ENCODE assay signal across 19 cellular contexts in genomic region chr17:47808036-47808829, GRCh38. TPM values are rescaled to one million over a fixed set of nuclear protein-coding genes. Genes with fewer than 3 reads are reported as not detected.
A peak's percentile ranks its signal among the peaks of the same experiment; 100 is the strongest.
DNase-seq lines count a peak whose midpoint lies in the region; ATAC-seq, FAIRE-seq and TF ChIP-seq lines count a peak whose summit lies in the region.
"Had no signal": no experiment of that assay in that cellular context is flagged by ENCODE, and none has a peak within 500 bp of the region (broad histone marks: within the 10 kb centered on the region; RNA-seq: fewer than 3 reads in every experiment).

No MANE protein-coding gene starts in this region.

- no peak overlapping the region for H3K4me3 ChIP-seq in GM12878
- no peak overlapping the region for H3K4me3 ChIP-seq in trophoblast cell (ENCODE audit: low read depth, low read length)
- no peak overlapping the region for H3K4me3 ChIP-seq in suprapubic skin
- H3K4me3 ChIP-seq: A549, K562 had no signal

- no peak overlapping the region for H3K4me3 Mint-ChIP-seq in activated T-cell treated with anti-CD3 and anti-CD28 coated beads, Interleukin-2, amount 50 U/mL, for 72 hours

- peak overlapping the region; percentile 16 for H3K27ac Mint-ChIP-seq in activated T-cell treated with anti-CD3 and anti-CD28 coated beads, Interleukin-2, amount 50 U/mL, for 72 hours

- CTCF ChIA-PET in GM12878 (lab: Yijun Ruan, JAX) = interaction anchor here (1.4 kb wide), 1 partner anchor 78 kb away, joined by 4 read pairs; no protein-coding TSS in a partner anchor

- H2BK120ac ChIP-seq in trophoblast cell (ENCODE audit: insufficient read depth, low read length, poor library complexity) = no peak overlapping the region

- H3K23ac ChIP-seq in trophoblast cell (ENCODE audit: low read length) = no peak overlapping the region

- TF ChIP-seq CTCF in GM12878 (IDR thresholded peaks at IDR 0.05 in 2 of 3, conservative IDR thresholded peaks at IDR 0.05 in 1 of 3; ENCODE audit: control insufficient read depth in 2 of 3, extremely low read depth in 1 of 3, insufficient read depth in 1 of 3, low read depth in 3 of 3, low read length in 3 of 3) (no peak), suprapubic skin (IDR thresholded peaks at IDR 0.05) (no peak)

- H4K20me1 ChIP-seq in GM12878 (ENCODE audit: control insufficient read depth, insufficient read depth) = no peaks in the 10 kb centered on the region

- no peak overlapping the region for H3K9ac ChIP-seq in GM12878 (ENCODE audit: control insufficient read depth, insufficient read depth, low read length)
- H3K9ac ChIP-seq in trophoblast cell (ENCODE audit: low read length) = no peak overlapping the region

- no peak overlapping the region for H2BK12ac ChIP-seq in trophoblast cell (ENCODE audit: low read length)

- no peaks in the 10 kb centered on the region for H3K9me3 Mint-ChIP-seq in activated T-cell treated with anti-CD3 and anti-CD28 coated beads, Interleukin-2, amount 50 U/mL, for 72 hours

- H3K27me3 ChIP-seq in GM12878 (replicated peaks in 1 of 2; ENCODE audit: control insufficient read depth in 2 of 2, insufficient read depth in 2 of 2, low read length in 1 of 2) (no peaks in the 10 kb centered on the region), trophoblast cell (ENCODE audit: insufficient read depth, low read length) (no peaks in the 10 kb centered on the region), suprapubic skin (no peaks in the 10 kb centered on the region)

- no peaks in the 10 kb centered on the region for H3K27me3 Mint-ChIP-seq in activated T-cell treated with anti-CD3 and anti-CD28 coated beads, Interleukin-2, amount 50 U/mL, for 72 hours (ENCODE audit: low read depth)

- H3K4me1 ChIP-seq in GM12878 (ENCODE audit: control insufficient read depth, insufficient read depth, low read length) = no peaks in the 10 kb centered on the region
- H3K4me1 ChIP-seq in trophoblast cell (ENCODE audit: control insufficient read depth in 1 of 2, insufficient read depth in 2 of 2, low read length in 2 of 2) = peaks cover 13 to 21% of the 10 kb centered on the region in 2 experiments
- H3K4me1 ChIP-seq in suprapubic skin = peaks cover 24% of the 10 kb centered on the region

- no peak overlapping the region for H3K27ac ChIP-seq in GM12878 (ENCODE audit: control insufficient read depth, insufficient read depth)
- H3K27ac ChIP-seq in trophoblast cell (ENCODE audit: low read depth, low read length) = no peak overlapping the region
- no peak overlapping the region for H3K27ac ChIP-seq in suprapubic skin

- H3K18ac ChIP-seq in trophoblast cell (ENCODE audit: low read length) = no peak overlapping the region

- SMC1A ChIA-PET in GM12878 (lab: Charles Lee; ENCODE audit: uncharacterized antibody, unreplicated experiment) = no interaction called here

- no peak for ATAC-seq in activated T-cell treated with anti-CD3 and anti-CD28 coated beads, Interleukin-2, amount 50 U/mL, for 72 hours (replicated peaks in 1 of 2)
- ATAC-seq in GM12878 (no peak), GM19463 (IDR thresholded peaks at IDR 0.05; ENCODE audit: unreplicated experiment) (no peak)
- ATAC-seq: A549, K562 had no signal

- in situ Hi-C loops in GM12878 (cut with MboI) = loop anchor here (10.0 kb wide), 1 partner anchor 113 kb away; the partner anchor contains the start of gene TBKBP1

- H3K4me2 ChIP-seq in GM12878 (ENCODE audit: control insufficient read depth, insufficient read depth) (no peak overlapping the region), trophoblast cell (ENCODE audit: low read length) (no peak overlapping the region)
- H3K4me2 ChIP-seq: A549 had no signal

- H4K8ac ChIP-seq in trophoblast cell (ENCODE audit: low read depth, low read length) = no peak overlapping the region

- peaks cover 4% of the 10 kb centered on the region for H3K79me1 ChIP-seq in trophoblast cell (ENCODE audit: low read length)

- no peak for FAIRE-seq in GM12878 (lab: Jason Lieb, UNC)
- FAIRE-seq: A549, GM18507, K562 had no signal

- intact Hi-C loops in GM12878 (cut with micrococcal nuclease; ENCODE audit: unreplicated experiment) = no loop called here

- WGBS in GM12878 (ENCODE audit: insufficient coverage, insufficient replicate concordance, low lambda C conversion rate, missing lambda C conversion rate) = 83% methylated on average over 20 of the region's 20 CpGs
- WGBS in trophoblast cell (ENCODE audit: extremely low coverage, insufficient coverage, insufficient read length) = no CpG with 5 or more reads among the region's 20 CpGs
- 90% methylated on average over 10 of the region's 20 CpGs for WGBS in suprapubic skin

- H2AFZ ChIP-seq in GM12878 (ENCODE audit: control insufficient read depth, low read depth, low read length) (no peak overlapping the region), trophoblast cell (ENCODE audit: insufficient read depth, low read length, poor library complexity) (no peak overlapping the region)

- no peak overlapping the region for H2BK5ac ChIP-seq in trophoblast cell (ENCODE audit: low read depth, low read length, poor library complexity)

- H4K91ac ChIP-seq in trophoblast cell (ENCODE audit: low read depth, low read length) = no peak overlapping the region

- H3K36me3 ChIP-seq in GM12878 (ENCODE audit: control insufficient read depth in 2 of 2, insufficient read depth in 2 of 2, low read length in 1 of 2) (peaks cover 0 to 8% of the 10 kb centered on the region in 2 experiments; a peak in 3 of 4 replicates), trophoblast cell (ENCODE audit: control insufficient read depth in 1 of 2, insufficient read depth in 2 of 2, low read length in 2 of 2) (peaks cover 30 to 32% of the 10 kb centered on the region in 2 experiments), suprapubic skin (peaks cover 36% of the 10 kb centered on the region)

- TF ChIP-seq EP300 in GM12878 (IDR thresholded peaks at IDR 0.05; ENCODE audit: borderline replicate concordance in 1 of 2, control insufficient read depth in 1 of 2, low read depth in 2 of 2, low read length in 2 of 2) (no peak), suprapubic skin (IDR thresholded peaks at IDR 0.05) (no peak)

- no peak overlapping the region for H3K4ac ChIP-seq in trophoblast cell (ENCODE audit: low read depth, low read length)

- no peak for TF ChIP-seq RAD21 in GM12878 (IDR thresholded peaks at IDR 0.05; ENCODE audit: insufficient read depth, low read depth, low read length)

- POLR2A ChIA-PET in GM12878 (lab: Charles Lee) = interaction anchor here (0.5 kb wide), 1 partner anchor 214 kb away, joined by 5 read pairs; no protein-coding TSS in a partner anchor

- H3K9me3 ChIP-seq in GM12878 (replicated peaks; ENCODE audit: control insufficient read depth, insufficient read depth, low read length) = no peaks in the 10 kb centered on the region
- H3K9me3 ChIP-seq in trophoblast cell (ENCODE audit: insufficient read depth, low read depth, low read length) = no peaks in the 10 kb centered on the region
- H3K9me3 ChIP-seq in suprapubic skin = no peaks in the 10 kb centered on the region
- H3K9me3 ChIP-seq: A549 had no signal

- peaks cover 0 to 4% of the 10 kb centered on the region in 2 donors for H3K36me3 Mint-ChIP-seq in activated T-cell treated with anti-CD3 and anti-CD28 coated beads, Interleukin-2, amount 50 U/mL, for 72 hours (ENCODE audit: insufficient read depth in 2 of 2)

- no peak for DNase-seq in activated T-cell treated with anti-CD3 and anti-CD28 coated beads, Interleukin-2, amount 50 U/mL, for 72 hours
- DNase-seq in activated T-cell treated with anti-CD3 and anti-CD28 coated beads for 4 hours (no peak), GM12878 (ENCODE audit: low read depth, low spot score) (no peak), trophoblast cell (no peak), suprapubic skin (ENCODE audit: low spot score in 2 of 2) (peak; percentile 38 to 74), iPS-NIHi7 (ENCODE audit: extremely low spot score) (no peak), epidermal melanocyte (ENCODE audit: insufficient read length, low spot score) (no peak)
- DNase-seq: DMS53; HCEC 1CT; NCI-H1436 treated with DMSO at 0.1 percent for 48 hours; NCI-H2081 treated with DMSO at 0.1 percent for 48 hours; NCI-H226; NCI-H526 treated with DMSO at 0.1 percent for 48 hours; NK-92 treated with Interleukin-12 subunit alpha and Interleukin-12 subunit beta, amount 100 ng/mL, for 24 hours; Right ventricle myocardium superior had no signal

- H3K14ac ChIP-seq in trophoblast cell (ENCODE audit: low read length) = no peak overlapping the region

- H3K4me1 Mint-ChIP-seq in activated T-cell treated with anti-CD3 and anti-CD28 coated beads, Interleukin-2, amount 50 U/mL, for 72 hours (ENCODE audit: low read depth) = peaks cover 11% of the 10 kb centered on the region

- peak overlapping the region; percentile 44 for H2AK5ac ChIP-seq in trophoblast cell (ENCODE audit: low read length)

- H4K12ac ChIP-seq in trophoblast cell (ENCODE audit: low read depth, low read length) = no peak overlapping the region

- TF ChIP-seq POLR2A in GM12878 (IDR thresholded peaks at IDR 0.05; ENCODE audit: low read depth, low read length) (no peak), suprapubic skin (IDR thresholded peaks at IDR 0.05) (no peak)

- TSS peak; percentile 43 for BruUV-seq in GM12878 (replicated peaks; lab: Mats Ljungman, UMichigan)

- RAD21 ChIA-PET in GM12878 (lab: Charles Lee; ENCODE audit: unreplicated experiment) = no interaction called here

- H3K79me2 ChIP-seq in GM12878 (ENCODE audit: control insufficient read depth, insufficient read depth, low read length) (no peaks in the 10 kb centered on the region), trophoblast cell (ENCODE audit: control insufficient read depth, insufficient read depth, low read length, poor library complexity) (no peaks in the 10 kb centered on the region)

RNA-seq across cellular contexts. Expression of gene OSBPL7, which starts 13.4 kb away (rescaled TPM):
- total RNA-seq in activated T-cell treated with anti-CD3 and anti-CD28 coated beads, Interleukin-2, amount 50 U/mL, for 72 hours = 10 to 100 TPM; 23.9 to 24.9 TPM
- total RNA-seq in GM12878 (2013; cell fraction: nucleolus; rRNA removed) = 63.2 and 64.3 TPM in 2 replicates
- 8.4 and 9.9 TPM in 2 replicates for total RNA-seq in GM12878 (2014; rRNA removed)
- total RNA-seq in GM12878 (2014; rRNA removed; fragmentation: Illumina TruSeq; extraction: Trizol) = 4.0 and 5.7 TPM in 2 replicates
- 14.2 and 16.1 TPM in 2 replicates for total RNA-seq in GM12878 (2021)
- polyA plus RNA-seq in GM12878 (2011; ENCODE audit: low read depth) = 3.9 TPM
- polyA plus RNA-seq in GM12878 (2011; rRNA removed) = 4.7 and 9.9 TPM in 2 replicates
- 7.8 and 11.8 TPM in 2 replicates for polyA plus RNA-seq in GM12878 (2011; cell fraction: cytosol; rRNA removed)
- 205 and 247 TPM in 2 replicates for polyA plus RNA-seq in GM12878 (2011; cell fraction: nucleus; rRNA removed)
- polyA plus RNA-seq in GM12878 (2012) = 12.7 and 12.9 TPM in 2 replicates
- polyA plus RNA-seq in GM12878 (2014; fragmentation: Illumina TruSeq; extraction: Trizol) = 2.4 and 5.3 TPM in 2 replicates
- under 1 TPM; 0.50 to 0.82 TPM for polyA plus RNA-seq in GM12878 (2014; fragmentation: Nextera tagmentation; extraction: Ambion mirVana)
- polyA plus RNA-seq in GM12878 (2014; rRNA removed) = 14.0 and 18.4 TPM in 2 replicates
- 1 to 10 TPM; 6.3 to 7.2 TPM for polyA plus RNA-seq in GM12878 (2016; fragmentation: Nextera tagmentation; extraction: Ambion mirVana)
- 9.4 and 19.1 TPM in 2 replicates for polyA minus RNA-seq in GM12878 (2011; rRNA and poly(A)+ RNA removed)
- polyA minus RNA-seq in GM12878 (2011; cell fraction: cytosol; rRNA and poly(A)+ RNA removed) = 6.3 and 6.9 TPM in 2 replicates
- 46.7 and 51.1 TPM in 2 replicates for polyA minus RNA-seq in GM12878 (2011; cell fraction: nucleus; rRNA and poly(A)+ RNA removed)
- 5.0 and 5.2 TPM in 2 replicates for polyA plus RNA-seq in trophoblast cell (2013)
- total RNA-seq in suprapubic skin = 1 to 10 TPM; 1.3 to 2.0 (median 1.6) TPM

RNA-seq across cellular contexts. Expression of gene MRPL10, which starts 23.1 kb away (rescaled TPM):
- 10 to 100 TPM; 81.7 to 83.5 TPM for total RNA-seq in activated T-cell treated with anti-CD3 and anti-CD28 coated beads, Interleukin-2, amount 50 U/mL, for 72 hours
- 16.1 and 17.5 TPM in 2 replicates for total RNA-seq in GM12878 (2013; cell fraction: nucleolus; rRNA removed)
- total RNA-seq in GM12878 (2014; rRNA removed) = 56.6 and 56.9 TPM in 2 replicates
- total RNA-seq in GM12878 (2014; rRNA removed; fragmentation: Illumina TruSeq; extraction: Trizol) = 32.7 and 35.6 TPM in 2 replicates
- 44.6 and 44.8 TPM in 2 replicates for total RNA-seq in GM12878 (2021)
- 31.9 TPM for polyA plus RNA-seq in GM12878 (2011; ENCODE audit: low read depth)
- polyA plus RNA-seq in GM12878 (2011; rRNA removed) = 37.1 and 61.9 TPM in 2 replicates
- 90.0 and 112 TPM in 2 replicates for polyA plus RNA-seq in GM12878 (2011; cell fraction: cytosol; rRNA removed)
- 48.9 and 49.8 TPM in 2 replicates for polyA plus RNA-seq in GM12878 (2011; cell fraction: nucleus; rRNA removed)
- 40.6 and 55.5 TPM in 2 replicates for polyA plus RNA-seq in GM12878 (2012)
- polyA plus RNA-seq in GM12878 (2014; fragmentation: Illumina TruSeq; extraction: Trizol) = 22.4 and 48.3 TPM in 2 replicates
- polyA plus RNA-seq in GM12878 (2014; fragmentation: Nextera tagmentation; extraction: Ambion mirVana) = 10 to 100 TPM; 18.9 to 22.3 TPM
- polyA plus RNA-seq in GM12878 (2014; rRNA removed) = 46.1 and 50.7 TPM in 2 replicates
- polyA plus RNA-seq in GM12878 (2016; fragmentation: Nextera tagmentation; extraction: Ambion mirVana) = 10 to 100 TPM; 46.3 to 49.1 TPM
- polyA minus RNA-seq in GM12878 (2011; rRNA and poly(A)+ RNA removed) = 81.3 and 114 TPM in 2 replicates
- polyA minus RNA-seq in GM12878 (2011; cell fraction: cytosol; rRNA and poly(A)+ RNA removed) = 28.9 and 35.2 TPM in 2 replicates
- polyA minus RNA-seq in GM12878 (2011; cell fraction: nucleus; rRNA and poly(A)+ RNA removed) = 13.5 and 24.3 TPM in 2 replicates
- polyA plus RNA-seq in trophoblast cell (2013) = 43.6 and 46.2 TPM in 2 replicates
- total RNA-seq in suprapubic skin = 10 to 100 TPM; 27.7 to 33.8 (median 31.2) TPM

RNA-seq across cellular contexts. Expression of gene LRRC46, which starts 23.2 kb away (rescaled TPM):
- under 1 TPM; 0.46 to 0.83 TPM for total RNA-seq in activated T-cell treated with anti-CD3 and anti-CD28 coated beads, Interleukin-2, amount 50 U/mL, for 72 hours
- total RNA-seq in GM12878 (2013; cell fraction: nucleolus; rRNA removed) = not detected in 2 replicates
- 0.16 and 0.23 TPM in 2 replicates for total RNA-seq in GM12878 (2014; rRNA removed)
- 0.22 and 0.37 TPM in 2 replicates for total RNA-seq in GM12878 (2014; rRNA removed; fragmentation: Illumina TruSeq; extraction: Trizol)
- 0.38 and 0.53 TPM in 2 replicates for total RNA-seq in GM12878 (2021)
- 0.42 TPM for polyA plus RNA-seq in GM12878 (2011; ENCODE audit: low read depth)
- 0.35 and 0.39 TPM in 2 replicates for polyA plus RNA-seq in GM12878 (2011; rRNA removed)
- 0.28 and 0.45 TPM in 2 replicates for polyA plus RNA-seq in GM12878 (2011; cell fraction: cytosol; rRNA removed)
- polyA plus RNA-seq in GM12878 (2011; cell fraction: nucleus; rRNA removed) = 0.67 and 0.89 TPM in 2 replicates
- polyA plus RNA-seq in GM12878 (2012) = 0.34 and 0.35 TPM in 2 replicates
- polyA plus RNA-seq in GM12878 (2014; fragmentation: Illumina TruSeq; extraction: Trizol) = 1.0 and 2.8 TPM in 2 replicates
- polyA plus RNA-seq in GM12878 (2014; fragmentation: Nextera tagmentation; extraction: Ambion mirVana) = under 1 TPM in 1 of 2 experiments, not detected in 1; 0.15 TPM
- 0.29 and 0.72 TPM in 2 replicates for polyA plus RNA-seq in GM12878 (2014; rRNA removed)
- 1 to 10 TPM; 1.7 to 1.8 TPM for polyA plus RNA-seq in GM12878 (2016; fragmentation: Nextera tagmentation; extraction: Ambion mirVana)
- 0.31 and 0.37 TPM in 2 replicates for polyA minus RNA-seq in GM12878 (2011; rRNA and poly(A)+ RNA removed)
- not detected in 2 replicates for polyA minus RNA-seq in GM12878 (2011; cell fraction: cytosol; rRNA and poly(A)+ RNA removed)
- 0.48 TPM in 1 of 2 replicates, not detected in the other for polyA minus RNA-seq in GM12878 (2011; cell fraction: nucleus; rRNA and poly(A)+ RNA removed)
- 0.29 and 0.42 TPM in 2 replicates for polyA plus RNA-seq in trophoblast cell (2013)
- not detected for total RNA-seq in suprapubic skin

RNA-seq across cellular contexts. Expression of gene SCRN2, which starts 32.8 kb away (rescaled TPM):
- 10 to 100 TPM; 16.1 to 17.6 TPM for total RNA-seq in activated T-cell treated with anti-CD3 and anti-CD28 coated beads, Interleukin-2, amount 50 U/mL, for 72 hours
- total RNA-seq in GM12878 (2013; cell fraction: nucleolus; rRNA removed) = 53.1 and 65.3 TPM in 2 replicates
- total RNA-seq in GM12878 (2014; rRNA removed) (33.3 and 39.3 TPM in 2 replicates), GM12878 (2014; rRNA removed; fragmentation: Illumina TruSeq; extraction: Trizol) (13.5 TPM in 2 replicates), GM12878 (2021) (28.9 and 30.5 TPM in 2 replicates), suprapubic skin (10 to 100 TPM; 22.3 to 46.4 (median 34.7) TPM)
- 12.7 TPM for polyA plus RNA-seq in GM12878 (2011; ENCODE audit: low read depth)
- polyA plus RNA-seq in GM12878 (2011; rRNA removed) (9.7 and 15.4 TPM in 2 replicates), GM12878 (2014; fragmentation: Illumina TruSeq; extraction: Trizol) (3.0 and 10.8 TPM in 2 replicates), GM12878 (2014; fragmentation: Nextera tagmentation; extraction: Ambion mirVana) (1 to 10 TPM in 1 of 2 experiments, under 1 TPM in 1; 0.34 to 1.9 TPM), GM12878 (2014; rRNA removed) (32.7 and 33.4 TPM in 2 replicates), GM12878 (2016; fragmentation: Nextera tagmentation; extraction: Ambion mirVana) (10 to 100 TPM; 24.8 to 29.9 TPM)
- 28.5 and 36.7 TPM in 2 replicates for polyA plus RNA-seq in GM12878 (2011; cell fraction: cytosol; rRNA removed)
- polyA plus RNA-seq in GM12878 (2011; cell fraction: nucleus; rRNA removed) = 140 and 158 TPM in 2 replicates
- polyA plus RNA-seq in GM12878 (2012) = 28.3 and 28.5 TPM in 2 replicates
- 9.4 and 24.8 TPM in 2 replicates for polyA minus RNA-seq in GM12878 (2011; rRNA and poly(A)+ RNA removed)
- polyA minus RNA-seq in GM12878 (2011; cell fraction: cytosol; rRNA and poly(A)+ RNA removed) = 8.5 and 8.6 TPM in 2 replicates
- polyA minus RNA-seq in GM12878 (2011; cell fraction: nucleus; rRNA and poly(A)+ RNA removed) = 31.2 and 38.5 TPM in 2 replicates
- 19.9 and 20.8 TPM in 2 replicates for polyA plus RNA-seq in trophoblast cell (2013)

RNA-seq across cellular contexts. Expression of gene SP6, which starts 42.7 kb away (rescaled TPM):
- total RNA-seq in activated T-cell treated with anti-CD3 and anti-CD28 coated beads, Interleukin-2, amount 50 U/mL, for 72 hours = under 1 TPM; 0.12 to 0.28 TPM
- 0.21 and 0.34 TPM in 2 replicates for total RNA-seq in GM12878 (2013; cell fraction: nucleolus; rRNA removed)
- total RNA-seq in GM12878 (2014; rRNA removed) (not detected in 2 replicates), GM12878 (2014; rRNA removed; fragmentation: Illumina TruSeq; extraction: Trizol) (0.05 TPM in 1 of 2 replicates, not detected in the other), GM12878 (2021) (0.05 TPM in 1 of 2 replicates, not detected in the other), suprapubic skin (10 to 100 TPM in 3 of 4 donors, 1 to 10 TPM in 1; 6.6 to 29.3 (median 19.9) TPM)
- polyA plus RNA-seq in GM12878 (2011; ENCODE audit: low read depth) = not detected
- polyA plus RNA-seq in GM12878 (2011; rRNA removed) (0.03 and 0.05 TPM in 2 replicates), GM12878 (2014; fragmentation: Illumina TruSeq; extraction: Trizol) (not detected in 2 replicates), GM12878 (2014; fragmentation: Nextera tagmentation; extraction: Ambion mirVana) (not detected), GM12878 (2014; rRNA removed) (0.06 TPM in 1 of 2 replicates, not detected in the other), GM12878 (2016; fragmentation: Nextera tagmentation; extraction: Ambion mirVana) (under 1 TPM in 1 of 2 experiments, not detected in 1; 0.15 TPM)
- 0.05 and 0.07 TPM in 2 replicates for polyA plus RNA-seq in GM12878 (2011; cell fraction: cytosol; rRNA removed)
- polyA plus RNA-seq in GM12878 (2011; cell fraction: nucleus; rRNA removed) = 0.12 TPM in 2 replicates
- polyA plus RNA-seq in GM12878 (2012) = 0.08 and 0.09 TPM in 2 replicates
- 0.21 TPM in 1 of 2 replicates, not detected in the other for polyA minus RNA-seq in GM12878 (2011; rRNA and poly(A)+ RNA removed)
- not detected in 2 replicates for polyA minus RNA-seq in GM12878 (2011; cell fraction: cytosol; rRNA and poly(A)+ RNA removed)
- polyA minus RNA-seq in GM12878 (2011; cell fraction: nucleus; rRNA and poly(A)+ RNA removed) = 0.12 and 0.19 TPM in 2 replicates
- polyA plus RNA-seq in trophoblast cell (2013) = 209 and 234 TPM in 2 replicates

Comparison
In these comparisons a context has a peak if more than half of its experiments do, and no peak if none do; other contexts are left out.
1. DNase-seq: peak in suprapubic skin (2 of 2); none in activated T-cell treated with anti-CD3 and anti-CD28 coated beads, Interleukin-2, amount 50 U/mL, for 72 hours (0 of 2), activated T-cell treated with anti-CD3 and anti-CD28 coated beads for 4 hours (single experiment), GM12878 (single experiment), trophoblast cell (0 of 2), iPS-NIHi7 (single experiment) and epidermal melanocyte (single experiment).